Comparison of ENCODE assay signal across 7 cellular contexts in genomic region chr7:77175274-77175673, GRCh38.
DNase-seq lines count a peak whose midpoint lies in the region; ATAC-seq lines count a peak whose summit lies in the region.
"Not testable (repeated sequence)": the region's sequence is repeated elsewhere in the genome, so short reads cannot be mapped to it uniquely, and the experiment has no call there.

No MANE protein-coding gene starts in this region.

- H3K9me3 ChIP-seq in adipocyte (ENCODE audit: control insufficient read depth, low read length) = not testable (repeated sequence)

- not testable (repeated sequence) for H3K36me3 ChIP-seq in adipocyte (ENCODE audit: control insufficient read depth, insufficient read depth, low read length, severe bottlenecking)

- ATAC-seq in GM18502 (IDR thresholded peaks at IDR 0.05; ENCODE audit: poor library complexity, unreplicated experiment) (peak; percentile 73), GM18909 (IDR thresholded peaks at IDR 0.05; ENCODE audit: poor library complexity, unreplicated experiment) (peak; percentile 85), GM19463 (IDR thresholded peaks at IDR 0.05; ENCODE audit: unreplicated experiment) (peak; percentile 75), GM21737 (IDR thresholded peaks at IDR 0.05; ENCODE audit: unreplicated experiment) (peak; percentile 81), HG02943 (IDR thresholded peaks at IDR 0.05; ENCODE audit: low read depth, unreplicated experiment) (peak; percentile 63), HG03378 (IDR thresholded peaks at IDR 0.05; ENCODE audit: unreplicated experiment) (peak; percentile 84)

- H3K4me3 ChIP-seq in adipocyte (ENCODE audit: low read length) = peak overlapping the region; percentile 36

- H3K4me1 ChIP-seq in adipocyte (ENCODE audit: control insufficient read depth, insufficient read depth, low read length) = not testable (repeated sequence)

- H3K9ac ChIP-seq in adipocyte (ENCODE audit: low read length) = not testable (repeated sequence)

- H3K27me3 ChIP-seq in adipocyte (replicated peaks; ENCODE audit: control insufficient read depth, insufficient read depth, low read length) = not testable (repeated sequence)

- DNase-seq in adipocyte (ENCODE audit: low read depth) = not testable (repeated sequence)
